In the genomic region with DNA sequence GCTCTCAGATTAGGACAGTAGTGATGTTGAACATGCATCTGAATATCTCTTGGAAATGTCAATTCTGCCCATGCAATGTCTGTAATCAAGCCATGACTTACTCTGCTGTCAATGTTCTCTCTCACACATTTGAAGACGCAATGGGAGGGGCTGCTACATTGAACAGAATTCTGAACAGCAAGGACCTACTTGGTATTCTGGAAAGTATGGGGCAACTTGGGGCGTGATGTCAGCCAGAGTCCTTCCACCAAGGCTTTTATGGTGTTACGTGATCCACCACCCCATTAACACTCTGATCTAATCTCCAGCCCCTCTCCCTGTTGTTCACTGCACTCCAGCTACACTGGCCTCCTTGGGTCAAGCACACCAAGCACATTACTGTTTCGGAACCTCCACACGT, we compare ENCODE assay signal across 22 cellular contexts. TPM values are rescaled to one million over a fixed set of nuclear protein-coding genes. Genes with fewer than 3 reads are reported as not detected.
A peak's percentile ranks its signal among the peaks of the same experiment; 100 is the strongest.
DNase-seq lines count a peak whose midpoint lies in the region; ATAC-seq and TF ChIP-seq lines count a peak whose summit lies in the region.
"Had no signal": no experiment of that assay in that cellular context is flagged by ENCODE, and none has a peak within 500 bp of the region (broad histone marks: within the 10 kb centered on the region; RNA-seq: fewer than 3 reads in every experiment).

No MANE protein-coding gene starts in this region.

- peak overlapping the region; percentile 14 for H3K27ac Mint-ChIP-seq in T-helper 17 cell
- H3K27ac Mint-ChIP-seq: CD4-positive, CD25-positive, alpha-beta regulatory T cell had no signal

- 73 to 74% methylated on average over 5 of the region's 5 CpGs for WGBS in heart right ventricle, 2 donors

- H3K4me1 Mint-ChIP-seq in T-helper 17 cell = peaks cover 10% of the 10 kb centered on the region
- H3K4me1 Mint-ChIP-seq: H9 had no signal

- TF ChIP-seq CTCF in heart right ventricle (IDR thresholded peaks at IDR 0.05) = no peak
- TF ChIP-seq CTCF in gastrocnemius medialis (IDR thresholded peaks at IDR 0.05 in 4 of 5, conservative IDR thresholded peaks at IDR 0.05 in 1 of 5) = no peak

- H3K4me1 ChIP-seq in heart right ventricle (peaks cover 0 to 43% (median 6%) of the 10 kb centered on the region in 9 donors), gastrocnemius medialis (peaks cover 18 to 20% of the 10 kb centered on the region in 2 donors)
- H3K4me1 ChIP-seq: BE2C had no signal

- in situ Hi-C loops in gastrocnemius medialis (cut with MboI; ENCODE audit: low sequenced_read_pairs in 4 of 4) = loop anchor here in 2 of 4 donors (10.0 kb wide), 3 partner anchors 198 to 378 kb away; no protein-coding TSS in a partner anchor

- H3K27me3 ChIP-seq in heart right ventricle (no peaks in the 10 kb centered on the region), gastrocnemius medialis (no peaks in the 10 kb centered on the region)
- H3K27me3 ChIP-seq: BE2C had no signal

- peaks cover 4% of the 10 kb centered on the region for H3K36me3 Mint-ChIP-seq in T-helper 17 cell (ENCODE audit: low read depth)

- H3K36me3 ChIP-seq in heart right ventricle (peaks cover 0 to 70% (median 9%) of the 10 kb centered on the region in 9 donors), gastrocnemius medialis (peaks cover 0 to 8% of the 10 kb centered on the region in 2 donors)
- H3K36me3 ChIP-seq: BE2C had no signal

- DNase-seq in heart right ventricle (no peak), Right ventricle myocardium inferior (ENCODE audit: missing footprints) (no peak), T-helper 17 cell (no peak), islet precursor cell (peak; percentile 54), gastrocnemius medialis (no peak), NCI-H1694 treated with DMSO at 0.1 percent for 48 hours (lab: John Stamatoyannopoulos, UW) (no peak), iPS-NIHi11 (ENCODE audit: low spot score) (no peak)
- no peak for DNase-seq in effector CD4-positive, alpha-beta T cell
- DNase-seq: BE2C; C1 segment of cervical spinal cord; CD4-positive, CD25-positive, alpha-beta regulatory T cell; CD8-positive, alpha-beta memory T cell; COR-L47; DMS 273 treated with DMSO at 0.1 percent for 48 hours; DMS53; DND-41; EL; H9 had no signal

- H3K4me3 ChIP-seq in heart right ventricle = no peak overlapping the region
- no peak overlapping the region for H3K4me3 ChIP-seq in gastrocnemius medialis
- H3K4me3 ChIP-seq: GM12878 had no signal

- H3K27me3 Mint-ChIP-seq in T-helper 17 cell = no peaks in the 10 kb centered on the region
- H3K27me3 Mint-ChIP-seq: CD4-positive, CD25-positive, alpha-beta regulatory T cell; CD8-positive, alpha-beta memory T cell had no signal

- H3K4me3 Mint-ChIP-seq in T-helper 17 cell = no peak overlapping the region
- H3K4me3 Mint-ChIP-seq: CD4-positive, CD25-positive, alpha-beta regulatory T cell; CD8-positive, alpha-beta memory T cell; H9 had no signal

- peak overlapping the region in 6 of 10 donors; percentile 1 to 41 (median 8) for H3K27ac ChIP-seq in heart right ventricle
- H3K27ac ChIP-seq in gastrocnemius medialis = peak overlapping the region; percentile 10 to 57 (median 46)

- intact Hi-C loops in heart right ventricle (cut with DNase I) (loop anchor here in 7 of 10 donors (2.0 to 10.0 kb wide), 9 partner anchors 51 to 381 kb away; no protein-coding TSS in a partner anchor), Right ventricle myocardium inferior (cut with DNase I) (loop anchor here (2.0 to 5.0 kb wide), 2 partner anchors 201 to 376 kb away; no protein-coding TSS in a partner anchor), gastrocnemius medialis (cut with DNase I; ENCODE audit: low total_unique reads) (loop anchor here (5.0 kb wide), 2 partner anchors 201 to 381 kb away; no protein-coding TSS in a partner anchor)

- ATAC-seq in heart right ventricle = peak in 6 of 8 donors; percentile 14 to 84 (median 31)
- ATAC-seq in Right ventricle myocardium inferior = no peak
- ATAC-seq in T-helper 17 cell = no peak
- no peak for ATAC-seq in gastrocnemius medialis

- TF ChIP-seq POLR2A in gastrocnemius medialis (IDR thresholded peaks at IDR 0.05) = no peak

- H3K9me3 ChIP-seq in heart right ventricle (no peaks in the 10 kb centered on the region), T-helper 17 cell (ENCODE audit: control insufficient read depth, low read length, poor library complexity, severe bottlenecking) (no peaks in the 10 kb centered on the region), gastrocnemius medialis (no peaks in the 10 kb centered on the region)
- H3K9me3 ChIP-seq: BE2C had no signal

RNA-seq across cellular contexts. Expression of gene CD59, which starts 7.1 kb away (rescaled TPM):
- total RNA-seq in heart right ventricle (1,000 to 10,000 TPM in 3 of 10 donors, 100 to 1,000 TPM in 7; 676 to 1,261 (median 764) TPM), Right ventricle myocardium inferior (817 TPM), T-helper 17 cell (10 to 100 TPM; 48.7 to 53.6 TPM), gastrocnemius medialis (100 to 1,000 TPM; 476 to 717 (median 695) TPM)
- polyA plus RNA-seq in heart right ventricle = 100 to 1,000 TPM; 120 to 758 TPM

RNA-seq across cellular contexts. Expression of gene FBXO3, which starts 31.0 kb away (rescaled TPM):
- total RNA-seq in heart right ventricle (10 to 100 TPM; 43.4 to 72.5 (median 59.5) TPM), Right ventricle myocardium inferior (46.4 TPM), T-helper 17 cell (10 to 100 TPM; 43.9 to 57.3 TPM), gastrocnemius medialis (10 to 100 TPM; 31.2 to 45.8 (median 33.4) TPM)
- polyA plus RNA-seq in heart right ventricle = 10 to 100 TPM; 21.9 to 31.2 TPM

RNA-seq across cellular contexts. Expression of gene C11orf91, which starts 42.7 kb away (rescaled TPM):
- total RNA-seq in heart right ventricle (1 to 10 TPM in 1 of 10 donors, not detected in 9; 3.0 TPM), Right ventricle myocardium inferior (not detected), T-helper 17 cell (not detected), gastrocnemius medialis (not detected)
- polyA plus RNA-seq in heart right ventricle = under 1 TPM in 1 of 2 donors, not detected in 1; 0.17 TPM
- total RNA-seq: A172; CD4-positive, CD25-positive, alpha-beta regulatory T cell; CD8-positive, alpha-beta memory T cell; G401; GM12878; H1; H9 had no signal
- polyA plus RNA-seq: CD4-positive, CD25-positive, alpha-beta regulatory T cell; CD8-positive, alpha-beta memory T cell; GM12878; H1 had no signal

Comparison
In these comparisons a context has a peak if more than half of its experiments do, and no peak if none do; other contexts are left out.
1. ATAC-seq: peak in heart right ventricle (6 of 8); none in Right ventricle myocardium inferior (single experiment), T-helper 17 cell (single experiment) and gastrocnemius medialis (0 of 2).
2. RNA of gene CD59, which starts 7.1 kb away (total RNA-seq): 817 TPM in Right ventricle myocardium inferior (single experiment), 676 to 1,261 TPM in heart right ventricle and 476 to 717 TPM in gastrocnemius medialis; 48.7 to 53.6 TPM in T-helper 17 cell; every median in the first group is over 4 times any median in the second.